Comparison of ENCODE assay signal across 8 cellular contexts in genomic region chrX:68895339-68896250, GRCh38.
DNase-seq lines count a peak whose midpoint lies in the region; ATAC-seq and TF ChIP-seq lines count a peak whose summit lies in the region.

No MANE protein-coding gene starts in this region.

- no peaks in the 10 kb centered on the region for H3K79me2 ChIP-seq in hepatocyte
- no peaks in the 10 kb centered on the region for H3K79me2 ChIP-seq in smooth muscle cell (ENCODE audit: low read depth)

- H3K9me2 ChIP-seq in hepatocyte (replicated peaks; ENCODE audit: insufficient read depth), result no peaks in the 10 kb centered on the region

- H3K36me3 ChIP-seq in hepatocyte (replicated peaks; ENCODE audit: insufficient read depth, low read depth) (no peaks in the 10 kb centered on the region), smooth muscle cell (ENCODE audit: low read depth) (no peaks in the 10 kb centered on the region)

- H3F3A ChIP-seq in smooth muscle cell (ENCODE audit: low read depth), result no peaks in the 10 kb centered on the region

- WGBS in hepatocyte (ENCODE audit: low lambda C conversion rate, missing lambda C conversion rate), result 60% methylated on average over 9 of the region's 9 CpGs
- 45% methylated on average over 9 of the region's 9 CpGs for WGBS in smooth muscle cell (ENCODE audit: low lambda C conversion rate)

- DNase-seq in HK-2 (ENCODE audit: unreplicated experiment) (peak; percentile 59), hepatocyte (ENCODE audit: low spot score) (peak; percentile 73), smooth muscle cell (lab: John Stamatoyannopoulos, UW; ENCODE audit: unreplicated experiment) (peak; percentile 5)

- ATAC-seq in GM18498 (IDR thresholded peaks at IDR 0.05; ENCODE audit: unreplicated experiment) (no peak), HG02610 (IDR thresholded peaks at IDR 0.05; ENCODE audit: unreplicated experiment) (no peak), HG03520 (IDR thresholded peaks at IDR 0.05; ENCODE audit: unreplicated experiment) (no peak), HG03571 (IDR thresholded peaks at IDR 0.05; ENCODE audit: unreplicated experiment) (no peak)

- H3K4me2 ChIP-seq in hepatocyte (peak overlapping the region; percentile 45), smooth muscle cell (peak overlapping the region; percentile 65)

- no peaks in the 10 kb centered on the region for H3K27me3 ChIP-seq in hepatocyte
- no peaks in the 10 kb centered on the region for H3K27me3 ChIP-seq in smooth muscle cell (ENCODE audit: low read depth)

- H3K4me1 ChIP-seq in hepatocyte (ENCODE audit: insufficient read depth) (peaks cover 23% of the 10 kb centered on the region), smooth muscle cell (ENCODE audit: low read depth) (peaks cover 9% of the 10 kb centered on the region)

- no peaks in the 10 kb centered on the region for H3K9me3 ChIP-seq in hepatocyte (ENCODE audit: low read depth)
- H3K9me3 ChIP-seq in smooth muscle cell (replicated peaks; ENCODE audit: low read depth), result no peaks in the 10 kb centered on the region

- H3K27ac ChIP-seq in angular gyrus (ENCODE audit: low read depth, low read length) (peak overlapping the region; percentile 87), hepatocyte (peak overlapping the region; percentile 87), smooth muscle cell (ENCODE audit: low read depth) (peak overlapping the region; percentile 59)

- TF ChIP-seq CTCF in hepatocyte (IDR thresholded peaks at IDR 0.05; ENCODE audit: poor library complexity) (no peak), smooth muscle cell (IDR thresholded peaks at IDR 0.05; ENCODE audit: borderline replicate concordance, insufficient read depth, poor library complexity, severe bottlenecking) (no peak)

- H2AFZ ChIP-seq in hepatocyte (no peak overlapping the region), smooth muscle cell (ENCODE audit: low read depth) (no peak overlapping the region)

- H4K20me1 ChIP-seq in hepatocyte (ENCODE audit: insufficient read depth, poor library complexity, severe bottlenecking) (no peaks in the 10 kb centered on the region), smooth muscle cell (ENCODE audit: low read depth) (no peaks in the 10 kb centered on the region)

- no peak overlapping the region for H3K9ac ChIP-seq in smooth muscle cell (ENCODE audit: low read depth)

- no peak overlapping the region for H3K4me3 ChIP-seq in hepatocyte
- H3K4me3 ChIP-seq in smooth muscle cell, result no peak overlapping the region

Comparison
In these comparisons a context has a peak if more than half of its experiments do, and no peak if none do; other contexts are left out.
1. DNase-seq: peak in every context shown above with its lines; median percentile 73 in hepatocyte; 59 in HK-2; 5 in smooth muscle cell.